In genomic region chr9:113621309-113621791, GRCh38 we compare ENCODE assay signal across 9 cellular contexts.
DNase-seq lines count a peak whose midpoint lies in the region; ATAC-seq, FAIRE-seq and TF ChIP-seq lines count a peak whose summit lies in the region.
"Had no signal": no experiment of that assay in that cellular context is flagged by ENCODE, and none has a peak within 500 bp of the region (broad histone marks: within the 10 kb centered on the region; RNA-seq: fewer than 3 reads in every experiment).

No MANE protein-coding gene starts in this region.

- no peaks in the 10 kb centered on the region for H4K20me1 ChIP-seq in H1 (replicated peaks in 1 of 2; ENCODE audit: control insufficient read depth in 1 of 2, insufficient read depth in 2 of 2, low read length in 2 of 2)

- H2BK12ac ChIP-seq in H1 (ENCODE audit: low read depth, low read length) (peak overlapping the region; percentile 98), mesenchymal stem cell (ENCODE audit: low read length in 2 of 2) (peak overlapping the region; percentile 71 to 99)

- no peak for TF ChIP-seq EP300 in H1 (IDR thresholded peaks at IDR 0.05; ENCODE audit: borderline replicate concordance in 1 of 2, low read depth in 2 of 2, low read length in 2 of 2)

- H3K23ac ChIP-seq in H1 (ENCODE audit: insufficient read length) (no peak overlapping the region), mesenchymal stem cell (ENCODE audit: low read length in 2 of 2) (peak overlapping the region in 1 of 2 experiments; percentile 54)

- peak; percentile 45 for DNase-seq in activated CD8-positive, alpha-beta memory T cell treated with anti-CD3 and anti-CD28 coated beads, Interleukin-2, amount 50 U/mL, for 48 hours
- DNase-seq in activated CD8-positive, alpha-beta memory T cell treated with anti-CD3 and anti-CD28 coated beads, Interleukin-2, amount 10 ng/mL, durations not matched to agents 7 days and 5 days: no peak
- peak in 1 of 2 experiments; percentile 49 for DNase-seq in H1 (ENCODE audit: low read depth in 1 of 2, low spot score in 2 of 2)
- DNase-seq in mesenchymal stem cell: peak; percentile 92
- DNase-seq in stimulated activated CD4-positive, alpha-beta T cell treated with anti-CD3 and anti-CD28 coated beads, Interleukin-4, amount 100 ng/mL, for 4 hours: no peak
- no peak for DNase-seq in activated naive CD4-positive, alpha-beta T cell treated with anti-CD3 and anti-CD28 coated beads for 36 hours
- DNase-seq in NCI-H446 treated with DMSO at 0.1 percent for 48 hours (lab: John Stamatoyannopoulos, UW): no peak

- H3K4me2 ChIP-seq in H1 (ENCODE audit: insufficient read depth in 1 of 2, low read depth in 2 of 2, low read length in 2 of 2) (peak overlapping the region in 1 of 2 experiments; percentile 32; a peak in 1 of 4 replicates), mesenchymal stem cell (ENCODE audit: low read length, poor library complexity, severe bottlenecking) (no peak overlapping the region)
- H3K4me2 ChIP-seq: KMS-11 had no signal

- no peaks in the 10 kb centered on the region for H3K79me1 ChIP-seq in H1 (ENCODE audit: low read depth, low read length)
- H3K79me1 ChIP-seq in mesenchymal stem cell (replicated peaks; ENCODE audit: low read length, poor library complexity, severe bottlenecking): peaks cover 7% of the 10 kb centered on the region

- no peak for ATAC-seq in activated CD8-positive, alpha-beta memory T cell treated with anti-CD3 and anti-CD28 coated beads, Interleukin-2, amount 10 ng/mL, durations not matched to agents 7 days and 5 days

- H3K4me1 Mint-ChIP-seq in activated CD8-positive, alpha-beta memory T cell treated with anti-CD3 and anti-CD28 coated beads, Interleukin-2, amount 10 ng/mL, durations not matched to agents 7 days and 5 days: peaks cover 21% of the 10 kb centered on the region
- peaks cover 43% of the 10 kb centered on the region for H3K4me1 Mint-ChIP-seq in activated naive CD4-positive, alpha-beta T cell treated with anti-CD3 and anti-CD28 coated beads for 36 hours (ENCODE audit: low read depth)

- TF ChIP-seq RAD21 in H1 (IDR thresholded peaks at IDR 0.05 in 1 of 2, conservative IDR thresholded peaks at IDR 0.05 in 1 of 2; ENCODE audit: low read depth in 2 of 2, low read length in 2 of 2): no peak

- WGBS in H1 (ENCODE audit: extremely low coverage in 1 of 2, insufficient coverage in 1 of 2, insufficient read length in 1 of 2, insufficient replicate concordance in 2 of 2, low coverage in 1 of 2, low lambda C conversion rate in 2 of 2, missing lambda C conversion rate in 1 of 2), 2 experiments: 70% methylated on average over 14 of the region's 14 CpGs; no CpG with 5 or more reads in 1 of the 2 experiments
- 1% methylated on average over 14 of the region's 14 CpGs for WGBS in mesenchymal stem cell
- 17% methylated on average over 14 of the region's 14 CpGs for WGBS in urinary bladder

- H3K18ac ChIP-seq in H1 (ENCODE audit: extremely low read depth, low read length) (peak overlapping the region; percentile 62; the same call in 1 of the 2 replicates), mesenchymal stem cell (ENCODE audit: low read depth in 1 of 2, low read length in 2 of 2) (peak overlapping the region; percentile 88 to 97)

- no peak overlapping the region; a peak in 1 of 7 replicates for H3K9ac ChIP-seq in H1 (replicated peaks in 1 of 4; ENCODE audit: extremely low read depth in 1 of 4, low read depth in 3 of 4, low read length in 3 of 4)
- H3K9ac ChIP-seq in mesenchymal stem cell (ENCODE audit: low read length): peak overlapping the region; percentile 93
- H3K9ac ChIP-seq: KMS-11 had no signal

- H2AFZ ChIP-seq in H1 (ENCODE audit: low read length) (no peak overlapping the region), mesenchymal stem cell (ENCODE audit: low read depth, low read length) (peak overlapping the region; percentile 47)

- H3K79me2 ChIP-seq in H1 (ENCODE audit: control insufficient read depth in 1 of 2, insufficient read depth in 2 of 2, low read length in 2 of 2): no peaks in the 10 kb centered on the region

- no peak overlapping the region for H3K27ac ChIP-seq in H1 (ENCODE audit: low read depth, low read length)
- H3K27ac ChIP-seq in mesenchymal stem cell (ENCODE audit: low read length, poor library complexity, severe bottlenecking): peak overlapping the region; percentile 99
- H3K27ac ChIP-seq in urinary bladder (ENCODE audit: low read depth): peak overlapping the region; percentile 26
- H3K27ac ChIP-seq: KMS-11 had no signal

- H3K27ac Mint-ChIP-seq in activated CD8-positive, alpha-beta memory T cell treated with anti-CD3 and anti-CD28 coated beads, Interleukin-2, amount 10 ng/mL, durations not matched to agents 7 days and 5 days: no peak overlapping the region
- H3K27ac Mint-ChIP-seq in activated naive CD4-positive, alpha-beta T cell treated with anti-CD3 and anti-CD28 coated beads for 36 hours: no peak overlapping the region

- H3K9me3 ChIP-seq in H1 (ENCODE audit: insufficient read depth in 2 of 2, low read depth in 1 of 2, low read length in 1 of 2) (no peaks in the 10 kb centered on the region), mesenchymal stem cell (ENCODE audit: control insufficient read depth, low read length) (no peaks in the 10 kb centered on the region)

- H3K23me2 ChIP-seq in H1 (ENCODE audit: low read depth, low read length): no peaks in the 10 kb centered on the region

- no peak for FAIRE-seq in H1 (lab: Jason Lieb, UNC)

- H3K36me3 Mint-ChIP-seq in activated CD8-positive, alpha-beta memory T cell treated with anti-CD3 and anti-CD28 coated beads, Interleukin-2, amount 10 ng/mL, durations not matched to agents 7 days and 5 days: no peaks in the 10 kb centered on the region
- H3K36me3 Mint-ChIP-seq in activated naive CD4-positive, alpha-beta T cell treated with anti-CD3 and anti-CD28 coated beads for 36 hours (ENCODE audit: low read depth): no peaks in the 10 kb centered on the region

- H3K27me3 Mint-ChIP-seq in activated CD8-positive, alpha-beta memory T cell treated with anti-CD3 and anti-CD28 coated beads, Interleukin-2, amount 10 ng/mL, durations not matched to agents 7 days and 5 days: no peaks in the 10 kb centered on the region
- peaks cover 2% of the 10 kb centered on the region for H3K27me3 Mint-ChIP-seq in activated naive CD4-positive, alpha-beta T cell treated with anti-CD3 and anti-CD28 coated beads for 36 hours (ENCODE audit: low read depth)

- H3K4me1 ChIP-seq in H1 (replicated peaks in 1 of 4; ENCODE audit: control insufficient read depth in 3 of 4, insufficient read depth in 4 of 4, low read length in 3 of 4) (peaks cover 9 to 29% (median 19%) of the 10 kb centered on the region in 4 experiments), mesenchymal stem cell (ENCODE audit: control insufficient read depth, insufficient read depth, low read depth, low read length) (peaks cover 41% of the 10 kb centered on the region), urinary bladder (ENCODE audit: insufficient read depth) (no peaks in the 10 kb centered on the region)

- no peak for TF ChIP-seq CTCF in H1 (IDR thresholded peaks at IDR 0.05; ENCODE audit: control extremely low read depth in 1 of 3, insufficient read depth in 1 of 3, low read depth in 1 of 3, low read length in 3 of 3)

- H4K91ac ChIP-seq in H1 (replicated peaks; ENCODE audit: insufficient read length, low read length) (peak overlapping the region; percentile 93), mesenchymal stem cell (ENCODE audit: low read length) (peak overlapping the region; percentile 99)

- no peak overlapping the region for H4K5ac ChIP-seq in H1 (ENCODE audit: insufficient read length, low read depth, low read length)

- H2BK15ac ChIP-seq in H1 (ENCODE audit: low read length) (peak overlapping the region; percentile 89; the same call in 1 of the 2 replicates), mesenchymal stem cell (ENCODE audit: low read depth, poor library complexity, severe bottlenecking) (no peak overlapping the region)

- H3K4me3 ChIP-seq in H1 (ENCODE audit: extremely low read depth in 1 of 4, insufficient read depth in 2 of 4, low read depth in 3 of 4, low read length in 4 of 4): no peak overlapping the region
- peak overlapping the region in 1 of 2 experiments; percentile 70 for H3K4me3 ChIP-seq in mesenchymal stem cell (ENCODE audit: insufficient read depth in 1 of 2, low read depth in 1 of 2, low read length in 2 of 2)
- no peak overlapping the region for H3K4me3 ChIP-seq in urinary bladder (ENCODE audit: low read depth, low read length)

- peak overlapping the region; percentile 99; the same call in 1 of the 2 replicates for H2BK20ac ChIP-seq in H1 (ENCODE audit: low read length)

- H3K27me3 ChIP-seq in H1 (replicated peaks in 1 of 4; ENCODE audit: control insufficient read depth in 3 of 4, extremely low read depth in 1 of 4, insufficient read depth in 3 of 4, low read length in 3 of 4): no peaks in the 10 kb centered on the region; a peak in 2 of 7 replicates
- no peaks in the 10 kb centered on the region for H3K27me3 ChIP-seq in mesenchymal stem cell (ENCODE audit: control insufficient read depth in 1 of 2, insufficient read depth in 1 of 2, low read length in 2 of 2)

- H3K56ac ChIP-seq in H1 (replicated peaks; ENCODE audit: insufficient read length, low read depth, low read length): no peak overlapping the region

- H2BK5ac ChIP-seq in H1 (ENCODE audit: low read depth, low read length): peak overlapping the region; percentile 53; the same call in 1 of the 2 replicates
- peak overlapping the region; percentile 100 for H2BK5ac ChIP-seq in mesenchymal stem cell (ENCODE audit: low read depth, low read length, poor library complexity, severe bottlenecking)

- H3K4ac ChIP-seq in H1 (replicated peaks; ENCODE audit: insufficient read length, low read depth, low read length) (peak overlapping the region; percentile 58), mesenchymal stem cell (ENCODE audit: low read depth in 1 of 2, low read length in 2 of 2) (peak overlapping the region; percentile 95 to 99)

- peak overlapping the region; percentile 5; the same call in 1 of the 2 replicates for H2AK5ac ChIP-seq in H1 (ENCODE audit: low read depth, low read length)
- H2AK5ac ChIP-seq in mesenchymal stem cell (ENCODE audit: low read length, severe bottlenecking): peak overlapping the region; percentile 99

- H3K36me3 ChIP-seq in H1 (ENCODE audit: control insufficient read depth in 2 of 4, insufficient read depth in 4 of 4, low read length in 3 of 4) (no peaks in the 10 kb centered on the region), mesenchymal stem cell (ENCODE audit: control insufficient read depth in 1 of 2, insufficient read depth in 2 of 2, low read depth in 1 of 2, low read length in 2 of 2) (no peaks in the 10 kb centered on the region), urinary bladder (ENCODE audit: insufficient read depth) (no peaks in the 10 kb centered on the region)

- intact Hi-C loops in activated naive CD4-positive, alpha-beta T cell treated with anti-CD3 and anti-CD28 coated beads for 36 hours (cut with micrococcal nuclease): no loop called here

- no peak for TF ChIP-seq POLR2A in H1 (IDR thresholded peaks at IDR 0.05; ENCODE audit: control extremely low read depth in 1 of 2, low read depth in 2 of 2, low read length in 2 of 2)

- POLR2A ChIA-PET in H1 (lab: Charles Lee; ENCODE audit: partially characterized antibody): interaction anchor here (0.8 to 4.5 kb wide), 4 partner anchors 10 to 26 kb away, joined by 3 to 40 read pairs (median 8); no protein-coding TSS in a partner anchor

- H3K9me3 Mint-ChIP-seq in activated CD8-positive, alpha-beta memory T cell treated with anti-CD3 and anti-CD28 coated beads, Interleukin-2, amount 10 ng/mL, durations not matched to agents 7 days and 5 days (ENCODE audit: low read depth): no peaks in the 10 kb centered on the region
- no peaks in the 10 kb centered on the region for H3K9me3 Mint-ChIP-seq in activated naive CD4-positive, alpha-beta T cell treated with anti-CD3 and anti-CD28 coated beads for 36 hours

- no peak overlapping the region for H2BK120ac ChIP-seq in H1 (replicated peaks; ENCODE audit: low read depth, low read length)
- H2BK120ac ChIP-seq in mesenchymal stem cell (ENCODE audit: low read depth, low read length): peak overlapping the region; percentile 99

- H3K14ac ChIP-seq in H1 (ENCODE audit: insufficient read length): no peak overlapping the region
- peak overlapping the region in 1 of 2 experiments; percentile 90 for H3K14ac ChIP-seq in mesenchymal stem cell (ENCODE audit: low read length in 2 of 2)

- no peak overlapping the region for H3K4me3 Mint-ChIP-seq in activated CD8-positive, alpha-beta memory T cell treated with anti-CD3 and anti-CD28 coated beads, Interleukin-2, amount 10 ng/mL, durations not matched to agents 7 days and 5 days
- H3K4me3 Mint-ChIP-seq in activated naive CD4-positive, alpha-beta T cell treated with anti-CD3 and anti-CD28 coated beads for 36 hours: no peak overlapping the region

- no peak overlapping the region; the same call in 1 of the 2 replicates for H4K8ac ChIP-seq in H1 (ENCODE audit: extremely low read depth, insufficient read depth, low read length)
- peak overlapping the region; percentile 98 for H4K8ac ChIP-seq in mesenchymal stem cell (ENCODE audit: low read length)

- CTCF ChIA-PET in activated CD8-positive, alpha-beta memory T cell treated with anti-CD3 and anti-CD28 coated beads, Interleukin-2, amount 10 ng/mL, durations not matched to agents 7 days and 5 days (lab: Charles Lee): no interaction called here
- CTCF ChIA-PET in H1 (lab: Charles Lee; ENCODE audit: partially characterized antibody): interaction anchor here (0.6 to 14.3 kb wide), 8 partner anchors 12 to 129 kb away, joined by 3 to 130 read pairs (median 6); no protein-coding TSS in a partner anchor
- CTCF ChIA-PET in activated naive CD4-positive, alpha-beta T cell treated with anti-CD3 and anti-CD28 coated beads for 36 hours (lab: Charles Lee): interaction anchor here (1.1 to 4.7 kb wide), 3 partner anchors 30 to 37 kb away, joined by 3 to 27 read pairs (median 9); no protein-coding TSS in a partner anchor

Comparison
In these comparisons a context has a peak if more than half of its experiments do, and no peak if none do; other contexts are left out.
1. DNase-seq: peak in activated CD8-positive, alpha-beta memory T cell treated with anti-CD3 and anti-CD28 coated beads, Interleukin-2, amount 50 U/mL, for 48 hours (single experiment) and mesenchymal stem cell (single experiment); none in activated CD8-positive, alpha-beta memory T cell treated with anti-CD3 and anti-CD28 coated beads, Interleukin-2, amount 10 ng/mL, durations not matched to agents 7 days and 5 days (single experiment), stimulated activated CD4-positive, alpha-beta T cell treated with anti-CD3 and anti-CD28 coated beads, Interleukin-4, amount 100 ng/mL, for 4 hours (0 of 2), activated naive CD4-positive, alpha-beta T cell treated with anti-CD3 and anti-CD28 coated beads for 36 hours (single experiment) and NCI-H446 treated with DMSO at 0.1 percent for 48 hours (single experiment).